Comparison of ENCODE assay signal across 31 cellular contexts in the genomic region with DNA sequence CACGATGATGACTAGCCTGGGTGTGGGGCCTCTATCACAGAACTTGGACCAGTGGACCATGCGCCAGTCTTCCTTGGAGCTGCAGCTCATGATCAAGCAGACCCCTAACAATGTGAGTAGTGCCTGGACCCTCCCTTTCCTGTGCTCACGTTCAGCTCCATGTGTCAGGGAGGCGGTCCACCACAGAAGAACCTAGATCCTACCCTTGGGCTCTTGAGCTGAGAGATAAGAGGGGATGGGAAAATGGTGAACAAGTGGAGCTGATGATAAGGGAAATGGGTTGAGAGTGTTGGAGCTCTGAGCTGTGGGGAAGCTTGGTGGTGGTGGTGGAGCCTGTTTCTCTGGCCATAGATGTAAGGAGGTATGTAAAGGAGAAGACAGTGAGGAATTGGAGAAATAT. TPM values are rescaled to one million over a fixed set of nuclear protein-coding genes. Genes with fewer than 3 reads are reported as not detected.
"Had no signal": no experiment of that assay in that cellular context is flagged by ENCODE, and none has a peak within 500 bp of the region (broad histone marks: within the 10 kb centered on the region; RNA-seq: fewer than 3 reads in every experiment).

No MANE protein-coding gene starts in this region.

- H3K27ac Mint-ChIP-seq: activated CD4-positive, alpha-beta T cell treated with anti-CD3 and anti-CD28 coated beads, Interleukin-2, amount 10 ng/mL, durations not matched to agents 7 days and 5 days; activated CD8-positive, alpha-beta T cell treated with anti-CD3 and anti-CD28 coated beads for 36 hours; activated naive CD4-positive, alpha-beta T cell treated with anti-CD3 and anti-CD28 coated beads, Interleukin-2, amount 50 U/mL, for 24 hours; activated T-helper 2 cell treated with anti-CD3 and anti-CD28 coated beads, Interferon-gamma antibody, Interleukin-2, Interleukin-4, amounts not matched to agents 10 μg/mL and 5 μg/mL and 100 μg/mL, durations not matched to agents 14 hours and 24 hours and 36 hours had no signal

- DNase-seq: activated CD4-positive, alpha-beta T cell treated with anti-CD3 and anti-CD28 coated beads, Interleukin-2, amount 10 ng/mL, durations not matched to agents 7 days and 5 days; activated CD4-positive, CD25-positive, alpha-beta regulatory T cell treated with anti-CD3 and anti-CD28 coated beads, Interleukin-2, amount 50 U/mL, for 72 hours; activated CD8-positive, alpha-beta T cell treated with anti-CD3 and anti-CD28 coated beads for 36 hours; activated T-cell treated with anti-CD3 and anti-CD28 coated beads, Interleukin-2, amount 50 U/mL, for 4 hours; adrenal gland; aorta; body of pancreas; dermis blood vessel endothelial cell; effector CD4-positive, alpha-beta T cell; esophagus squamous epithelium; foreskin melanocyte; heart right ventricle; mesenchymal stem cell; naive thymus-derived CD8-positive, alpha-beta T cell; nucleus accumbens; pancreas; retina; sigmoid colon; small intestine; stimulated activated CD4-positive, alpha-beta T cell treated with anti-CD3 and anti-CD28 coated beads, Interleukin-1b, Interleukin-23, amount 100 ng/mL, for 48 hours; stimulated activated CD4-positive, alpha-beta T cell treated with anti-CD3 and anti-CD28 coated beads, Interleukin-4, amount 100 ng/mL, for 4 hours; stimulated activated CD8-positive, alpha-beta memory T cell treated with anti-CD3 and anti-CD28 coated beads, Interleukin-4, amount 100 ng/mL, for 48 hours; stimulated activated naive CD4-positive, alpha-beta T cell; testis; transverse colon had no signal

- H3K9me3 Mint-ChIP-seq: activated CD4-positive, alpha-beta T cell treated with anti-CD3 and anti-CD28 coated beads, Interleukin-2, amount 10 ng/mL, durations not matched to agents 7 days and 5 days; activated CD8-positive, alpha-beta T cell treated with anti-CD3 and anti-CD28 coated beads for 36 hours; activated naive CD4-positive, alpha-beta T cell treated with anti-CD3 and anti-CD28 coated beads, Interleukin-2, amount 50 U/mL, for 24 hours; activated T-cell treated with anti-CD3 and anti-CD28 coated beads, Interleukin-2, amount 50 U/mL, for 4 hours; activated T-helper 2 cell treated with anti-CD3 and anti-CD28 coated beads, Interferon-gamma antibody, Interleukin-2, Interleukin-4, amounts not matched to agents 10 μg/mL and 5 μg/mL and 100 μg/mL, durations not matched to agents 14 hours and 24 hours and 36 hours; neural crest cell had no signal

- H3K27me3 ChIP-seq: adrenal gland, body of pancreas, esophagus squamous epithelium, heart right ventricle, pancreas, sigmoid colon, testis, transverse colon had no signal

- ATAC-seq: activated CD8-positive, alpha-beta T cell treated with anti-CD3 and anti-CD28 coated beads for 36 hours; activated T-cell treated with anti-CD3 and anti-CD28 coated beads, Interleukin-2, amount 50 U/mL, for 4 hours; body of pancreas; heart right ventricle; naive thymus-derived CD8-positive, alpha-beta T cell; pancreas had no signal

- H3K9me3 ChIP-seq: adrenal gland, body of pancreas, esophagus squamous epithelium, heart right ventricle, pancreas, prostate gland, sigmoid colon, testis, transverse colon had no signal

- H3K4me3 Mint-ChIP-seq: activated CD4-positive, alpha-beta T cell treated with anti-CD3 and anti-CD28 coated beads, Interleukin-2, amount 10 ng/mL, durations not matched to agents 7 days and 5 days; activated CD8-positive, alpha-beta T cell treated with anti-CD3 and anti-CD28 coated beads for 36 hours; activated naive CD4-positive, alpha-beta T cell treated with anti-CD3 and anti-CD28 coated beads, Interleukin-2, amount 50 U/mL, for 24 hours; activated T-cell treated with anti-CD3 and anti-CD28 coated beads, Interleukin-2, amount 50 U/mL, for 4 hours; naive thymus-derived CD8-positive, alpha-beta T cell; neural crest cell had no signal

- H3K4me1 ChIP-seq: esophagus squamous epithelium, pancreas, prostate gland, sigmoid colon had no signal

- H3K4me3 ChIP-seq: adrenal gland, body of pancreas, esophagus squamous epithelium, heart right ventricle, pancreas, prostate gland, sigmoid colon, testis, transverse colon had no signal

- H3K27me3 Mint-ChIP-seq: activated CD4-positive, alpha-beta T cell treated with anti-CD3 and anti-CD28 coated beads, Interleukin-2, amount 10 ng/mL, durations not matched to agents 7 days and 5 days; activated CD8-positive, alpha-beta T cell treated with anti-CD3 and anti-CD28 coated beads for 36 hours; activated naive CD4-positive, alpha-beta T cell treated with anti-CD3 and anti-CD28 coated beads, Interleukin-2, amount 50 U/mL, for 24 hours; naive thymus-derived CD8-positive, alpha-beta T cell had no signal

- H3K27ac ChIP-seq: adrenal gland, body of pancreas, esophagus squamous epithelium, heart right ventricle, pancreas, prostate gland, sigmoid colon, testis, transverse colon had no signal

RNA-seq across cellular contexts. Expression of a gene that starts 20.1 kb away (rescaled TPM):
- total RNA-seq: neural crest cell had no signal

RNA-seq across cellular contexts. Expression of a gene that starts 25.0 kb away (rescaled TPM):
- total RNA-seq: adrenal gland, aorta, body of pancreas, dermis blood vessel endothelial cell, esophagus squamous epithelium, glomerular endothelial cell, heart right ventricle, kidney epithelial cell, neural crest cell, pancreas, prostate gland, sigmoid colon, transverse colon had no signal
- polyA plus RNA-seq: heart right ventricle, pancreas had no signal
